In the genomic region with DNA sequence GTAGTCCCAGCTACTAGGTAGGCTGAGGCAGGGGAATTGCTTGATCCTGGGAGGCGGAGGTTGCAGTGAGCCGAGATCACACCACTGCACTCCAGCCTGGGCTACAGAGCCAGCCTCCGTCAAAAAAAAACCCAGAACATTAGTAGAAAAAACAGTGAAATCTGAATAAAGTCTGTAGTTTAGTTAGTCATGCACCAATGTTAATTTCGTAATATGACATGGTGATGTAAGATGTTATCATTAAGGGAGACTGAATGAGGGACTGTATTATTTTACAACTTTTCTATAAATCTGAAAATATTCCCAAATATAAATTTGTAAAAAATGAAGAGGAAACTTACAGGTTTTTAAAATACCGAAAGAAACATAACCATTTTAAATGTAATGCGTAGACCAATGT, we compare ENCODE assay signal across 11 cellular contexts. TPM values are rescaled to one million over a fixed set of nuclear protein-coding genes. Genes with fewer than 3 reads are reported as not detected.
DNase-seq lines count a peak whose midpoint lies in the region; ATAC-seq, FAIRE-seq and TF ChIP-seq lines count a peak whose summit lies in the region.
"Had no signal": no experiment of that assay in that cellular context is flagged by ENCODE, and none has a peak within 500 bp of the region (broad histone marks: within the 10 kb centered on the region; RNA-seq: fewer than 3 reads in every experiment).

No MANE protein-coding gene starts in this region.

- H3K4me3 Mint-ChIP-seq in brain = peak overlapping the region; percentile 93 to 100 (median 95)

- intact Hi-C loops in HepG2 (cut with micrococcal nuclease; ENCODE audit: unreplicated experiment) (loop anchor here (10.0 kb wide), 2 partner anchors 492 to 708 kb away; partner anchors contain the start of gene MCM3), right lobe of liver (cut with DNase I) (loop anchor here in 1 of 2 donors (10.0 kb wide), 1 partner anchor 108 kb away; no protein-coding TSS in a partner anchor), vagina (cut with DNase I) (no loop called here)

- 93% methylated on average over 6 of the region's 6 CpGs for WGBS in HepG2 (ENCODE audit: low lambda C conversion rate)
- 82% methylated on average over 6 of the region's 6 CpGs for WGBS in right lobe of liver (ENCODE audit: insufficient coverage, low coverage, low lambda C conversion rate, missing lambda C conversion rate)

- no TSS peak for BruUV-seq in HepG2 (replicated peaks; lab: Mats Ljungman, UMichigan)

- H3K27me3 ChIP-seq in HepG2 (ENCODE audit: control insufficient read depth in 1 of 2, insufficient read depth in 2 of 2, low read length in 2 of 2) (no peaks in the 10 kb centered on the region), right lobe of liver (no peaks in the 10 kb centered on the region), vagina (no peaks in the 10 kb centered on the region)
- H3K27me3 ChIP-seq: foreskin keratinocyte had no signal

- H3K36me3 ChIP-seq in HepG2 (replicated peaks in 1 of 2; ENCODE audit: control insufficient read depth in 1 of 2, insufficient read depth in 2 of 2, low read length in 2 of 2) = no peaks in the 10 kb centered on the region; a peak in 1 of 5 replicates
- H3K36me3 ChIP-seq in right lobe of liver = no peaks in the 10 kb centered on the region
- peaks cover 0 to 8% of the 10 kb centered on the region in 2 donors for H3K36me3 ChIP-seq in vagina
- H3K36me3 ChIP-seq: neutrophil had no signal

- no peak overlapping the region for H2AFZ ChIP-seq in HepG2 (ENCODE audit: low read length)

- peaks cover 7% of the 10 kb centered on the region; the same call in 1 of the 2 replicates for H4K20me1 ChIP-seq in HepG2 (ENCODE audit: insufficient read depth, low read length)

- H3K4me1 Mint-ChIP-seq in brain = peaks cover 51% of the 10 kb centered on the region

- POLR2A ChIA-PET in HepG2 (lab: Yijun Ruan, JAX) = interaction anchor here (1.7 kb wide), 1 partner anchor 603 kb away, joined by 5 read pairs; no protein-coding TSS in a partner anchor

- peaks cover 0 to 10% (median 4%) of the 10 kb centered on the region in 5 experiments for H3K9me3 Mint-ChIP-seq in brain

- H3K4me3 ChIP-seq in HepG2 (replicated peaks in 1 of 3; ENCODE audit: insufficient read depth in 1 of 3, low read depth in 2 of 3, low read length in 3 of 3) (no peak overlapping the region), right lobe of liver (no peak overlapping the region), vagina (peak overlapping the region in 1 of 2 donors; percentile 63)

- CTCF ChIA-PET in HepG2 (lab: Yijun Ruan, JAX; ENCODE audit: low intra/inter-chr PET ratio, low total read pairs) = no interaction called here

- no peak overlapping the region for H3K27ac ChIP-seq in HepG2 (ENCODE audit: extremely low read length, insufficient read depth, low read length)
- H3K27ac ChIP-seq in right lobe of liver = no peak overlapping the region
- peak overlapping the region; percentile 91 for H3K27ac ChIP-seq in vagina
- H3K27ac ChIP-seq: neutrophil had no signal

- TF ChIP-seq POLR2A in HepG2 (IDR thresholded peaks at IDR 0.05; ENCODE audit: insufficient read depth in 1 of 2, low read depth in 2 of 2, low read length in 2 of 2) (no peak), right lobe of liver (IDR thresholded peaks at IDR 0.05) (no peak), vagina (IDR thresholded peaks at IDR 0.05) (no peak)

- no peak for DNase-seq in HepG2 (ENCODE audit: low spot score)
- no peak for DNase-seq in right lobe of liver
- peak; percentile 8 for DNase-seq in medulla oblongata (ENCODE audit: extremely low spot score)
- DNase-seq in vagina (ENCODE audit: extremely low spot score in 2 of 2) = no peak
- no peak for DNase-seq in NCI-H2081 (lab: John Stamatoyannopoulos, UW)
- DNase-seq in activated CD4-positive, CD25-positive, alpha-beta regulatory T cell (lab: John Stamatoyannopoulos, UW) = no peak
- DNase-seq in HTR-8/SVneo (ENCODE audit: insufficient read length, low spot score) = no peak
- DNase-seq: foreskin keratinocyte, NCI-H1436 had no signal

- peak overlapping the region; percentile 99 to 100 (median 100) for H3K27ac Mint-ChIP-seq in brain

- peaks cover 4% of the 10 kb centered on the region for H3K79me2 ChIP-seq in HepG2 (ENCODE audit: insufficient read depth, low read length)

- TF ChIP-seq RAD21 in HepG2 (CRISPR knock-in tag; IDR thresholded peaks at IDR 0.05) = no peak

- H3K4me1 ChIP-seq in HepG2 (ENCODE audit: insufficient read depth, low read length) (peaks cover 24% of the 10 kb centered on the region), right lobe of liver (peaks cover 0 to 6% (median 2%) of the 10 kb centered on the region in 4 donors), vagina (peaks cover 32% of the 10 kb centered on the region)

- TF ChIP-seq EP300 in HepG2 (IDR thresholded peaks at IDR 0.05; ENCODE audit: low read depth in 2 of 2, low read length in 2 of 2) = no peak
- TF ChIP-seq EP300 in HepG2 (CRISPR knock-in tag; IDR thresholded peaks at IDR 0.05; ENCODE audit: borderline replicate concordance) = no peak

- TF ChIP-seq CTCF in HepG2 (CRISPR knock-in tag; IDR thresholded peaks at IDR 0.05) (no peak), right lobe of liver (IDR thresholded peaks at IDR 0.05) (no peak), brain (conservative IDR thresholded peaks at IDR 0.05) (no peak), vagina (IDR thresholded peaks at IDR 0.05) (no peak)

- FAIRE-seq in HepG2 (lab: Jason Lieb, UNC) (no peak), HTR-8/SVneo (lab: Jason Lieb, UNC) (no peak)

- H3K9me3 ChIP-seq in HepG2 (ENCODE audit: low read length) (no peaks in the 10 kb centered on the region), right lobe of liver (no peaks in the 10 kb centered on the region), vagina (no peaks in the 10 kb centered on the region)
- H3K9me3 ChIP-seq: neutrophil had no signal

- in situ Hi-C loops in HepG2 (cut with HindIII; ENCODE audit: extremely low pct_ligation_motif_present, low pct_unique_long_range_greater_than_20kb) = no loop called here

- ATAC-seq in HepG2 = no peak
- no peak for ATAC-seq in right lobe of liver
- ATAC-seq: foreskin keratinocyte had no signal

- peaks cover 48% of the 10 kb centered on the region for H3K36me3 Mint-ChIP-seq in brain

- H3K27me3 Mint-ChIP-seq in brain = peaks cover 14% of the 10 kb centered on the region

- no peak overlapping the region for H3K9ac ChIP-seq in HepG2 (ENCODE audit: insufficient read depth, low read depth, low read length)

- H3K4me2 ChIP-seq in HepG2 (ENCODE audit: low read depth, low read length) = peak overlapping the region; percentile 79; the same call in 1 of the 2 replicates

TF ChIP-seq in HepG2, 621 proteins besides CTCF, POLR2A, EP300 and RAD21 (continues in another document):
- TF ChIP-seq ADNP (CRISPR knock-in tag; IDR thresholded peaks at IDR 0.05) = no peak
- no peak for TF ChIP-seq HNRNPL (IDR thresholded peaks at IDR 0.05; ENCODE audit: low read depth, low read length)
- TF ChIP-seq ZNF296 (CRISPR knock-in tag; conservative IDR thresholded peaks at IDR 0.05) = no peak

RNA-seq across cellular contexts. Expression of gene GSTA4, which starts 2.1 kb away (rescaled TPM):
- total RNA-seq in HepG2 (2016; rRNA removed; fragmentation: Illumina TruSeq; extraction: Trizol) (53.6 and 70.3 TPM in 2 replicates), right lobe of liver (10 to 100 TPM in 3 of 6 experiments, 1 to 10 TPM in 3; 4.8 to 23.1 (median 9.2) TPM), vagina (57.7 TPM)
- total RNA-seq in HepG2 (2016; cell fraction: cytosol; rRNA removed; fragmentation: Illumina TruSeq; extraction: Trizol; ENCODE audit: low read depth) = 9.4 and 12.3 TPM in 2 replicates
- 52.2 and 73.2 TPM in 2 replicates for total RNA-seq in HepG2 (2016; cell fraction: insoluble cytoplasmic fraction; rRNA removed; fragmentation: Illumina TruSeq; extraction: Trizol)
- 19.9 and 21.3 TPM in 2 replicates for total RNA-seq in HepG2 (2016; cell fraction: membrane; rRNA removed; fragmentation: Illumina TruSeq; extraction: Trizol)
- 30.5 and 33.7 TPM in 2 replicates for total RNA-seq in HepG2 (2016; cell fraction: nucleus; rRNA removed; fragmentation: Illumina TruSeq; extraction: Trizol)
- polyA plus RNA-seq in HepG2 (2011; rRNA removed) (25.9 and 34.1 TPM in 2 replicates), brain (ENCODE audit: insufficient read depth, low read depth, low replicate concordance) (73.9 TPM)
- 11.9 and 18.2 TPM in 2 replicates for polyA plus RNA-seq in HepG2 (2011; cell fraction: cytosol; rRNA removed)
- 23.0 and 31.9 TPM in 2 replicates for polyA plus RNA-seq in HepG2 (2011; cell fraction: nucleus; rRNA removed)
- 21.2 and 30.4 TPM in 2 replicates for polyA plus RNA-seq in HepG2 (2012)
- polyA plus RNA-seq in HepG2 (2016; cell fraction: cytosol; fragmentation: Illumina TruSeq; extraction: Trizol; ENCODE audit: low read depth) = 9.0 and 11.2 TPM in 2 replicates
- 78.1 and 82.8 TPM in 2 replicates for polyA plus RNA-seq in HepG2 (2016; cell fraction: insoluble cytoplasmic fraction; fragmentation: Illumina TruSeq; extraction: Trizol; ENCODE audit: low read depth)
- polyA plus RNA-seq in HepG2 (2016; cell fraction: membrane; fragmentation: Illumina TruSeq; extraction: Trizol; ENCODE audit: low read depth) = 16.5 and 17.2 TPM in 2 replicates
- polyA plus RNA-seq in HepG2 (2016; cell fraction: nucleus; fragmentation: Illumina TruSeq; extraction: Trizol; ENCODE audit: insufficient read depth, low read depth) = 59.6 and 59.7 TPM in 2 replicates
- 0.33 and 3.9 TPM in 2 replicates for polyA minus RNA-seq in HepG2 (2011; rRNA and poly(A)+ RNA removed; ENCODE audit: low replicate concordance)
- 5.7 and 7.4 TPM in 2 replicates for polyA minus RNA-seq in HepG2 (2011; cell fraction: cytosol; rRNA and poly(A)+ RNA removed)
- polyA minus RNA-seq in HepG2 (2011; cell fraction: nucleus; rRNA and poly(A)+ RNA removed) = 8.8 and 12.4 TPM in 2 replicates
